8 cellular contexts compared by ENCODE assay signal in genomic region chr5:57174850-57175525, GRCh38. TPM values are rescaled to one million over a fixed set of nuclear protein-coding genes. Genes with fewer than 3 reads are reported as not detected.
DNase-seq lines count a peak whose midpoint lies in the region; ATAC-seq and TF ChIP-seq lines count a peak whose summit lies in the region.

No MANE protein-coding gene starts in this region.

- H3K4me3 ChIP-seq in AG04450 (ENCODE audit: low read depth, low read length) (peak overlapping the region; percentile 93), thoracic aorta (peak overlapping the region; percentile 86)

- no peaks in the 10 kb centered on the region for H3K36me3 ChIP-seq in thoracic aorta

- H3K27ac ChIP-seq in AG04450 (ENCODE audit: low read depth, low read length) (peak overlapping the region; percentile 99), angular gyrus (ENCODE audit: low read depth, low read length) (peak overlapping the region; percentile 100), thoracic aorta (peak overlapping the region; percentile 95 to 98)

- POLR2A ChIA-PET in AG04450 (lab: Yijun Ruan, JAX): no interaction called here

- no peaks in the 10 kb centered on the region; the same call in 1 of the 2 replicates for H3K9me3 ChIP-seq in AG04450 (ENCODE audit: control insufficient read depth, insufficient read depth, low read length)
- H3K9me3 ChIP-seq in thoracic aorta: no peaks in the 10 kb centered on the region

- CTCF ChIA-PET in AG04450 (lab: Charles Lee): interaction anchor here (1.0 kb wide), 1 partner anchor 45 kb away, joined by 3 read pairs; no protein-coding TSS in a partner anchor

- TF ChIP-seq CTCF in AG04450 (IDR thresholded peaks at IDR 0.05; ENCODE audit: low read depth, low read length) (no peak), thoracic aorta (IDR thresholded peaks at IDR 0.05) (no peak)

- H3K27me3 ChIP-seq in AG04450 (ENCODE audit: control insufficient read depth, insufficient read depth, low read length) (no peaks in the 10 kb centered on the region), thoracic aorta (replicated peaks; ENCODE audit: insufficient read depth) (no peaks in the 10 kb centered on the region)

- no peak for ATAC-seq in thoracic aorta (ENCODE audit: insufficient number of reproducible peaks, low FRiP score, low read depth)
- no peak for ATAC-seq in GM21367 (IDR thresholded peaks at IDR 0.05; ENCODE audit: unreplicated experiment)
- ATAC-seq in GM19023 (IDR thresholded peaks at IDR 0.05; ENCODE audit: unreplicated experiment): no peak

- peaks cover 41 to 47% of the 10 kb centered on the region in 2 donors for H3K4me1 ChIP-seq in thoracic aorta (ENCODE audit: control insufficient read depth in 1 of 2, low read depth in 2 of 2)

- no peak for DNase-seq in AG04450 (ENCODE audit: low read depth, low spot score)
- peak; percentile 64 for DNase-seq in HT-29 (ENCODE audit: low spot score)
- DNase-seq in left kidney (ENCODE audit: low read depth, low spot score): peak; percentile 31
- no peak for DNase-seq in thoracic aorta (ENCODE audit: low spot score)
- no peak for DNase-seq in KG1 (lab: John Stamatoyannopoulos, UW)

RNA-seq across cellular contexts. Expression of gene GPBP1, which starts 1.1 kb away (rescaled TPM):
- 44.5 and 67.7 TPM in 2 replicates for polyA plus RNA-seq in AG04450 (2011; rRNA removed)
- polyA minus RNA-seq in AG04450 (2011; rRNA and poly(A)+ RNA removed): 14.2 and 34.6 TPM in 2 replicates
- total RNA-seq in HT-29 (2014; rRNA removed; shearing (Covaris generic)): 28.9 and 29.3 TPM in 2 replicates
- total RNA-seq in thoracic aorta: 10 to 100 TPM; 40.2 to 93.0 TPM

Comparison
In these comparisons a context has a peak if more than half of its experiments do, and no peak if none do; other contexts are left out.
1. DNase-seq: peak in HT-29 (single experiment) and left kidney (single experiment); none in AG04450 (single experiment), thoracic aorta (single experiment) and KG1 (single experiment).
2. Peak in every context shown above with its lines, with median percentiles within 50 percentile points of each other: H3K27ac ChIP-seq.